In the genomic region with DNA sequence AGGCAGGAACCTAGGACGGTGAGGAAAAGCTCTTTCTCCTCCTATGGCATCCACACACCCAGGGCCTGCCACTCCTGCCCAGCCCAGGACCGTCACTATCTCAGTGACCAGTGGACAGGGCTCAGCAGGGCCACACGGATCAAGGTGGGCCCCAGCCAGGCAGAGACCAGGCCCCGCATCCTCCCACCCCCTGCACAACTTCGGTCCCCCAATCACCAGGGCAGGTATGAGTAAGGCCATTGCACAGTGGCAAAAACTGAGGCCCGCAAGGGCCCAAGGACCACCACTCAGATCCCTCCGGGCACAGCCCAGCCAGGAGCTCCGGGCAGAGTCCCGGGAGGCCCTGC, we compare ENCODE assay signal across 10 cellular contexts. TPM values are rescaled to one million over a fixed set of nuclear protein-coding genes. Genes with fewer than 3 reads are reported as not detected.
DNase-seq lines count a peak whose midpoint lies in the region; FAIRE-seq and TF ChIP-seq lines count a peak whose summit lies in the region.
"Had no signal": no experiment of that assay in that cellular context is flagged by ENCODE, and none has a peak within 500 bp of the region (broad histone marks: within the 10 kb centered on the region; RNA-seq: fewer than 3 reads in every experiment).

No MANE protein-coding gene starts in this region.

- H3K9ac ChIP-seq in mesenchymal stem cell (ENCODE audit: low read length) (peak overlapping the region; percentile 74), subcutaneous abdominal adipose tissue (ENCODE audit: low read length in 5 of 5) (peak overlapping the region in 3 of 5 donors; percentile 68 to 79 (median 77))

- DNase-seq in activated CD4-positive, alpha-beta T cell treated with anti-CD3 and anti-CD28 coated beads, Interleukin-2, amount 10 ng/mL, durations not matched to agents 24 days and 14 days: no peak
- no peak for DNase-seq in activated CD4-positive, alpha-beta T cell treated with anti-CD3 and anti-CD28 coated beads, Interleukin-2, amount 50 U/mL, for 4 hours
- DNase-seq in bronchial epithelial cell (ENCODE audit: low read depth) (no peak), mesenchymal stem cell (no peak), NCI-H1930 (lab: John Stamatoyannopoulos, UW) (no peak), DMS79 treated with DMSO at 0.1 percent for 48 hours (lab: John Stamatoyannopoulos, UW) (no peak), urothelium cell line (ENCODE audit: low spot score) (no peak)
- DNase-seq: NCI-H524 treated with DMSO at 0.1 percent for 48 hours had no signal

- H3K27ac ChIP-seq in mesenchymal stem cell (ENCODE audit: low read length, poor library complexity, severe bottlenecking): no peak overlapping the region
- H3K27ac ChIP-seq in subcutaneous abdominal adipose tissue (ENCODE audit: low read depth, low read length): no peak overlapping the region

- no peak overlapping the region for H3K4me2 ChIP-seq in mesenchymal stem cell (ENCODE audit: low read length, poor library complexity, severe bottlenecking)

- H3K36me3 Mint-ChIP-seq in activated CD4-positive, alpha-beta T cell treated with anti-CD3 and anti-CD28 coated beads, Interleukin-2, amount 10 ng/mL, durations not matched to agents 24 days and 14 days (ENCODE audit: low read depth): no peaks in the 10 kb centered on the region

- no peaks in the 10 kb centered on the region for H3K79me1 ChIP-seq in mesenchymal stem cell (replicated peaks; ENCODE audit: low read length, poor library complexity, severe bottlenecking)

- H3K4me3 Mint-ChIP-seq in activated CD4-positive, alpha-beta T cell treated with anti-CD3 and anti-CD28 coated beads, Interleukin-2, amount 10 ng/mL, durations not matched to agents 24 days and 14 days: peak overlapping the region; percentile 52

- H3K23ac ChIP-seq in mesenchymal stem cell (ENCODE audit: low read length in 2 of 2): no peak overlapping the region

- H3K9me3 Mint-ChIP-seq in activated CD4-positive, alpha-beta T cell treated with anti-CD3 and anti-CD28 coated beads, Interleukin-2, amount 10 ng/mL, durations not matched to agents 24 days and 14 days: no peaks in the 10 kb centered on the region

- peaks cover 5% of the 10 kb centered on the region for H3K27me3 Mint-ChIP-seq in activated CD4-positive, alpha-beta T cell treated with anti-CD3 and anti-CD28 coated beads, Interleukin-2, amount 10 ng/mL, durations not matched to agents 24 days and 14 days

- no peak overlapping the region for H2AFZ ChIP-seq in mesenchymal stem cell (ENCODE audit: low read depth, low read length)

- H3K4me1 ChIP-seq in mesenchymal stem cell (ENCODE audit: control insufficient read depth, insufficient read depth, low read depth, low read length): peaks cover 17% of the 10 kb centered on the region
- H3K4me1 ChIP-seq in subcutaneous abdominal adipose tissue (ENCODE audit: control insufficient read depth in 5 of 5, insufficient read depth in 5 of 5, low read length in 5 of 5): peaks cover 0 to 13% (median 10%) of the 10 kb centered on the region in 5 donors

- peak overlapping the region; percentile 98 for H4K91ac ChIP-seq in mesenchymal stem cell (ENCODE audit: low read length)

- intact Hi-C loops in activated CD4-positive, alpha-beta T cell treated with anti-CD3 and anti-CD28 coated beads, Interleukin-2, amount 10 ng/mL, durations not matched to agents 24 days and 14 days (cut with micrococcal nuclease): loop anchor here (2.0 kb wide), 3 partner anchors 30 to 806 kb away; partner anchors contain the start of gene OAT

- peak overlapping the region; percentile 74 to 98 for H3K4ac ChIP-seq in mesenchymal stem cell (ENCODE audit: low read depth in 1 of 2, low read length in 2 of 2)

- no peak overlapping the region for H2BK5ac ChIP-seq in mesenchymal stem cell (ENCODE audit: low read depth, low read length, poor library complexity, severe bottlenecking)

- H2BK15ac ChIP-seq in mesenchymal stem cell (ENCODE audit: low read depth, poor library complexity, severe bottlenecking): no peak overlapping the region

- H3K4me1 Mint-ChIP-seq in activated CD4-positive, alpha-beta T cell treated with anti-CD3 and anti-CD28 coated beads, Interleukin-2, amount 10 ng/mL, durations not matched to agents 24 days and 14 days: no peaks in the 10 kb centered on the region

- H3K36me3 ChIP-seq in bronchial epithelial cell (ENCODE audit: control insufficient read depth, insufficient read depth, low read length) (no peaks in the 10 kb centered on the region), mesenchymal stem cell (ENCODE audit: control insufficient read depth in 1 of 2, insufficient read depth in 2 of 2, low read depth in 1 of 2, low read length in 2 of 2) (no peaks in the 10 kb centered on the region), subcutaneous abdominal adipose tissue (ENCODE audit: control insufficient read depth in 5 of 5, insufficient read depth in 5 of 5, low read length in 5 of 5) (no peaks in the 10 kb centered on the region)

- H4K8ac ChIP-seq in mesenchymal stem cell (ENCODE audit: low read length): peak overlapping the region; percentile 92

- no peak for TF ChIP-seq CTCF in bronchial epithelial cell (IDR thresholded peaks at IDR 0.05; ENCODE audit: insufficient read depth, low read length, severe bottlenecking)

- H2BK120ac ChIP-seq in mesenchymal stem cell (ENCODE audit: low read depth, low read length): no peak overlapping the region

- H3K18ac ChIP-seq in mesenchymal stem cell (ENCODE audit: low read depth in 1 of 2, low read length in 2 of 2): peak overlapping the region; percentile 85 to 94

- H3K27ac Mint-ChIP-seq in activated CD4-positive, alpha-beta T cell treated with anti-CD3 and anti-CD28 coated beads, Interleukin-2, amount 10 ng/mL, durations not matched to agents 24 days and 14 days: no peak overlapping the region

- no peaks in the 10 kb centered on the region for H3K27me3 ChIP-seq in bronchial epithelial cell (ENCODE audit: control insufficient read depth, insufficient read depth, low read length)
- peaks cover 0 to 15% of the 10 kb centered on the region in 2 experiments for H3K27me3 ChIP-seq in mesenchymal stem cell (ENCODE audit: control insufficient read depth in 1 of 2, insufficient read depth in 1 of 2, low read length in 2 of 2)
- peaks cover 0 to 5% (median 0%) of the 10 kb centered on the region in 5 donors for H3K27me3 ChIP-seq in subcutaneous abdominal adipose tissue (ENCODE audit: control insufficient read depth in 5 of 5, insufficient read depth in 4 of 5, low read length in 5 of 5)

- 63% methylated on average over 9 of the region's 9 CpGs for WGBS in mesenchymal stem cell

- FAIRE-seq in bronchial epithelial cell (lab: Jason Lieb, UNC) (no peak), urothelium cell line (lab: Jason Lieb, UNC) (no peak)
- FAIRE-seq: A204.1 had no signal

- peak overlapping the region; percentile 36 for H3K4me3 ChIP-seq in bronchial epithelial cell (ENCODE audit: low read depth, low read length)
- peak overlapping the region in 1 of 2 experiments; percentile 69 for H3K4me3 ChIP-seq in mesenchymal stem cell (ENCODE audit: insufficient read depth in 1 of 2, low read depth in 1 of 2, low read length in 2 of 2)
- H3K4me3 ChIP-seq in subcutaneous abdominal adipose tissue (ENCODE audit: low read depth in 1 of 5, low read length in 5 of 5): peak overlapping the region in 3 of 5 donors; percentile 66 to 74 (median 69)

- H3K9me3 ChIP-seq in mesenchymal stem cell (ENCODE audit: control insufficient read depth, low read length) (no peaks in the 10 kb centered on the region), subcutaneous abdominal adipose tissue (ENCODE audit: control insufficient read depth in 5 of 5, low read length in 5 of 5) (peaks cover 0 to 6% (median 4%) of the 10 kb centered on the region in 5 donors)

- no peak overlapping the region for H3K14ac ChIP-seq in mesenchymal stem cell (ENCODE audit: low read length in 2 of 2)

- peak overlapping the region in 1 of 2 experiments; percentile 80 for H2BK12ac ChIP-seq in mesenchymal stem cell (ENCODE audit: low read length in 2 of 2)

- no peak overlapping the region for H2AK5ac ChIP-seq in mesenchymal stem cell (ENCODE audit: low read length, severe bottlenecking)

RNA-seq across cellular contexts. Expression of gene OAT, which starts 30.3 kb away (rescaled TPM):
- total RNA-seq in activated CD4-positive, alpha-beta T cell treated with anti-CD3 and anti-CD28 coated beads, Interleukin-2, amount 10 ng/mL, durations not matched to agents 24 days and 14 days: 40.2 and 41.0 TPM in 2 replicates
- 117 and 130 TPM in 2 replicates for total RNA-seq in bronchial epithelial cell
- 96.7 TPM for polyA plus RNA-seq in mesenchymal stem cell (2013, experiment 1 of 2)
- 101 TPM for polyA plus RNA-seq in mesenchymal stem cell (2013, experiment 2 of 2)
